In genomic region chr5:39948867-39949468, GRCh38 we compare ENCODE assay signal across 8 cellular contexts.
DNase-seq lines count a peak whose midpoint lies in the region; ATAC-seq and TF ChIP-seq lines count a peak whose summit lies in the region.

No MANE protein-coding gene starts in this region.

- no peaks in the 10 kb centered on the region for H3K9me3 Mint-ChIP-seq in activated CD4-positive, alpha-beta T cell treated with anti-CD3 and anti-CD28 coated beads for 36 hours (ENCODE audit: low read depth)
- peaks cover 31% of the 10 kb centered on the region for H3K9me3 Mint-ChIP-seq in mesothelial cell of epicardium
- no peaks in the 10 kb centered on the region for H3K9me3 Mint-ChIP-seq in stimulated activated memory B cell treated with anti-CD40 and anti-IgM and Interleukin-4, amounts not matched to agents 10 μg/mL and 1 μg/mL and 100 μg/mL, for 72 hours

- no peak overlapping the region for H3K4me3 Mint-ChIP-seq in activated CD4-positive, alpha-beta T cell treated with anti-CD3 and anti-CD28 coated beads for 36 hours
- no peak overlapping the region for H3K4me3 Mint-ChIP-seq in mesothelial cell of epicardium
- H3K4me3 Mint-ChIP-seq in stimulated activated memory B cell treated with anti-CD40 and anti-IgM and Interleukin-4, amounts not matched to agents 10 μg/mL and 1 μg/mL and 100 μg/mL, for 72 hours, result no peak overlapping the region

- intact Hi-C loops in activated CD4-positive, alpha-beta T cell treated with anti-CD3 and anti-CD28 coated beads for 36 hours (cut with DNase I, micrococcal nuclease), result loop anchor here (1.0 to 10.0 kb wide), 10 partner anchors 234 to 930 kb away; no protein-coding TSS in a partner anchor

- POLR2A ChIA-PET in activated CD4-positive, alpha-beta T cell treated with anti-CD3 and anti-CD28 coated beads for 36 hours (lab: Charles Lee), result interaction anchor here (0.6 kb wide), 1 partner anchor 798 kb away, joined by 3 read pairs; no protein-coding TSS in a partner anchor

- DNase-seq in AG09319 (ENCODE audit: extremely low read depth, low read depth) (peak; percentile 44), NCI-H446 treated with DMSO at 0.1 percent for 48 hours (lab: John Stamatoyannopoulos, UW) (peak; percentile 48), mesothelial cell of epicardium (ENCODE audit: low spot score in 2 of 2, unreplicated experiment in 2 of 2) (peak; percentile 29 to 42)
- DNase-seq in activated CD4-positive, alpha-beta T cell treated with anti-CD3 and anti-CD28 coated beads for 36 hours, result peak; percentile 70
- peak; percentile 58 for DNase-seq in effector CD4-positive, alpha-beta T cell

- no peak overlapping the region for H3K27ac Mint-ChIP-seq in activated CD4-positive, alpha-beta T cell treated with anti-CD3 and anti-CD28 coated beads for 36 hours
- H3K27ac Mint-ChIP-seq in mesothelial cell of epicardium, result no peak overlapping the region
- H3K27ac Mint-ChIP-seq in stimulated activated memory B cell treated with anti-CD40 and anti-IgM and Interleukin-4, amounts not matched to agents 10 μg/mL and 1 μg/mL and 100 μg/mL, for 72 hours, result no peak overlapping the region

- no peaks in the 10 kb centered on the region for H3K36me3 Mint-ChIP-seq in activated CD4-positive, alpha-beta T cell treated with anti-CD3 and anti-CD28 coated beads for 36 hours (ENCODE audit: low read depth)
- peaks cover 14% of the 10 kb centered on the region for H3K36me3 Mint-ChIP-seq in mesothelial cell of epicardium
- H3K36me3 Mint-ChIP-seq in stimulated activated memory B cell treated with anti-CD40 and anti-IgM and Interleukin-4, amounts not matched to agents 10 μg/mL and 1 μg/mL and 100 μg/mL, for 72 hours, result no peaks in the 10 kb centered on the region

- CTCF ChIA-PET in activated CD4-positive, alpha-beta T cell treated with anti-CD3 and anti-CD28 coated beads for 36 hours (lab: Charles Lee), result interaction anchor here (0.6 to 3.7 kb wide), 35 partner anchors 11 to 806 kb away, joined by 3 to 17 read pairs (median 4); partner anchors contain the start of gene PTGER4

- H3K4me1 Mint-ChIP-seq in activated CD4-positive, alpha-beta T cell treated with anti-CD3 and anti-CD28 coated beads for 36 hours, result peaks cover 5% of the 10 kb centered on the region
- peaks cover 7% of the 10 kb centered on the region for H3K4me1 Mint-ChIP-seq in mesothelial cell of epicardium
- peaks cover 6% of the 10 kb centered on the region for H3K4me1 Mint-ChIP-seq in stimulated activated memory B cell treated with anti-CD40 and anti-IgM and Interleukin-4, amounts not matched to agents 10 μg/mL and 1 μg/mL and 100 μg/mL, for 72 hours

- TF ChIP-seq CTCF in AG09319 (IDR thresholded peaks at IDR 0.05; ENCODE audit: low read depth, low read length) (peak; percentile 66), mesothelial cell of epicardium (IDR thresholded peaks at IDR 0.05; ENCODE audit: unreplicated experiment) (peak; percentile 81)

- ATAC-seq in GM18868 (IDR thresholded peaks at IDR 0.05; ENCODE audit: unreplicated experiment), result peak; percentile 98
- ATAC-seq in HG03139 (IDR thresholded peaks at IDR 0.05; ENCODE audit: unreplicated experiment), result peak; percentile 73
- ATAC-seq in activated CD4-positive, alpha-beta T cell treated with anti-CD3 and anti-CD28 coated beads for 36 hours, result peak; percentile 97
- ATAC-seq in stimulated activated memory B cell treated with anti-CD40 and anti-IgM and Interleukin-4, amounts not matched to agents 10 μg/mL and 1 μg/mL and 100 μg/mL, for 72 hours, result peak; percentile 75

- H3K27me3 Mint-ChIP-seq in activated CD4-positive, alpha-beta T cell treated with anti-CD3 and anti-CD28 coated beads for 36 hours, result no peaks in the 10 kb centered on the region
- no peaks in the 10 kb centered on the region for H3K27me3 Mint-ChIP-seq in mesothelial cell of epicardium (ENCODE audit: low read depth)
- H3K27me3 Mint-ChIP-seq in stimulated activated memory B cell treated with anti-CD40 and anti-IgM and Interleukin-4, amounts not matched to agents 10 μg/mL and 1 μg/mL and 100 μg/mL, for 72 hours, result no peaks in the 10 kb centered on the region

Comparison
In these comparisons a context has a peak if more than half of its experiments do, and no peak if none do; other contexts are left out.
1. Peak in every context shown above with its lines: DNase-seq and ATAC-seq.